ENCODE assay signal across 8 cellular contexts in genomic region chr2:37414470-37414949, GRCh38.
DNase-seq lines count a peak whose midpoint lies in the region; ATAC-seq and TF ChIP-seq lines count a peak whose summit lies in the region.

No MANE protein-coding gene starts in this region.

- H3K9me3 Mint-ChIP-seq in activated naive CD8-positive, alpha-beta T cell treated with anti-CD3 and anti-CD28 coated beads, Interleukin-2, amount 10 ng/mL, durations not matched to agents 7 days and 5 days, result no peaks in the 10 kb centered on the region
- no peaks in the 10 kb centered on the region for H3K9me3 Mint-ChIP-seq in activated naive CD8-positive, alpha-beta T cell treated with anti-CD3 and anti-CD28 coated beads, Interleukin-2, amount 50 U/mL, for 24 hours
- no peaks in the 10 kb centered on the region for H3K9me3 Mint-ChIP-seq in type B pancreatic cell

- CTCF ChIA-PET in OCI-LY7 (lab: Charles Lee; ENCODE audit: unreplicated experiment), result interaction anchor here (0.9 to 1.3 kb wide), 2 partner anchors 240 to 462 kb away, joined by 3 to 5 read pairs; no protein-coding TSS in a partner anchor

- TF ChIP-seq EP300 in Ishikawa (IDR thresholded peaks at IDR 0.05; ENCODE audit: borderline replicate concordance), result no peak

- POLR2A ChIA-PET in activated naive CD8-positive, alpha-beta T cell treated with anti-CD3 and anti-CD28 coated beads, Interleukin-2, amount 10 ng/mL, durations not matched to agents 7 days and 5 days (lab: Charles Lee), result interaction anchor here (0.7 kb wide), 1 partner anchor 42 kb away, joined by 4 read pairs; no protein-coding TSS in a partner anchor
- POLR2A ChIA-PET in OCI-LY7 (lab: Charles Lee), result interaction anchor here (0.6 to 1.2 kb wide), 3 partner anchors 9 to 123 kb away, joined by 3 to 4 read pairs (median 3); no protein-coding TSS in a partner anchor

- no peak overlapping the region for H3K4me2 ChIP-seq in OCI-LY7 (ENCODE audit: low read length)

- peaks cover 2% of the 10 kb centered on the region for H3K27me3 Mint-ChIP-seq in activated naive CD8-positive, alpha-beta T cell treated with anti-CD3 and anti-CD28 coated beads, Interleukin-2, amount 10 ng/mL, durations not matched to agents 7 days and 5 days
- no peaks in the 10 kb centered on the region for H3K27me3 Mint-ChIP-seq in activated naive CD8-positive, alpha-beta T cell treated with anti-CD3 and anti-CD28 coated beads, Interleukin-2, amount 50 U/mL, for 24 hours
- H3K27me3 Mint-ChIP-seq in type B pancreatic cell, result peaks cover 3% of the 10 kb centered on the region

- no peak for DNase-seq in activated naive CD8-positive, alpha-beta T cell treated with anti-CD3 and anti-CD28 coated beads, Interleukin-2, amount 10 ng/mL, durations not matched to agents 7 days and 5 days
- no peak for DNase-seq in activated naive CD8-positive, alpha-beta T cell treated with anti-CD3 and anti-CD28 coated beads, Interleukin-2, amount 50 U/mL, for 24 hours
- DNase-seq in OCI-LY7 (ENCODE audit: low spot score) (peak; percentile 70), choroid plexus epithelial cell (ENCODE audit: low read depth) (peak; percentile 89), right lobe of liver (no peak), type B pancreatic cell (ENCODE audit: extremely low spot score, unreplicated experiment) (no peak)

- H2AFZ ChIP-seq in OCI-LY7 (ENCODE audit: low read length), result no peak overlapping the region

- H3K27ac ChIP-seq in OCI-LY7 (ENCODE audit: low read depth, low read length, poor library complexity, severe bottlenecking), result no peak overlapping the region
- H3K27ac ChIP-seq in right lobe of liver, result no peak overlapping the region

- H3K4me1 ChIP-seq in OCI-LY7 (ENCODE audit: insufficient read depth, low read length, poor library complexity, severe bottlenecking), result no peaks in the 10 kb centered on the region
- H3K4me1 ChIP-seq in right lobe of liver, result peaks cover 0 to 3% (median 0%) of the 10 kb centered on the region in 4 donors

- TF ChIP-seq RAD21 in Ishikawa (IDR thresholded peaks at IDR 0.05; ENCODE audit: low read depth), result peak; percentile 92

- H4K20me1 ChIP-seq in OCI-LY7 (ENCODE audit: insufficient read depth, low read length), result no peaks in the 10 kb centered on the region

- no peak overlapping the region for H3K27ac Mint-ChIP-seq in activated naive CD8-positive, alpha-beta T cell treated with anti-CD3 and anti-CD28 coated beads, Interleukin-2, amount 10 ng/mL, durations not matched to agents 7 days and 5 days
- no peak overlapping the region for H3K27ac Mint-ChIP-seq in activated naive CD8-positive, alpha-beta T cell treated with anti-CD3 and anti-CD28 coated beads, Interleukin-2, amount 50 U/mL, for 24 hours
- no peak overlapping the region for H3K27ac Mint-ChIP-seq in type B pancreatic cell

- 26% methylated on average over 8 of the region's 8 CpGs for WGBS in right lobe of liver (ENCODE audit: insufficient coverage, low coverage, low lambda C conversion rate, missing lambda C conversion rate)

- peaks cover 3% of the 10 kb centered on the region for H3K4me1 Mint-ChIP-seq in activated naive CD8-positive, alpha-beta T cell treated with anti-CD3 and anti-CD28 coated beads, Interleukin-2, amount 10 ng/mL, durations not matched to agents 7 days and 5 days
- H3K4me1 Mint-ChIP-seq in activated naive CD8-positive, alpha-beta T cell treated with anti-CD3 and anti-CD28 coated beads, Interleukin-2, amount 50 U/mL, for 24 hours, result peaks cover 13% of the 10 kb centered on the region
- H3K4me1 Mint-ChIP-seq in type B pancreatic cell (ENCODE audit: unreplicated experiment), result peaks cover 24% of the 10 kb centered on the region

- no peak for TF ChIP-seq POLR2A in right lobe of liver (IDR thresholded peaks at IDR 0.05)

- no TSS peak for BruUV-seq in OCI-LY7 (replicated peaks; lab: Mats Ljungman, UMichigan)

- intact Hi-C loops in OCI-LY7 (cut with micrococcal nuclease; ENCODE audit: unreplicated experiment) (loop anchor here (1.0 to 2.0 kb wide), 2 partner anchors 418 to 462 kb away; no protein-coding TSS in a partner anchor), right lobe of liver (cut with DNase I) (loop anchor here (5.0 to 10.0 kb wide), 2 partner anchors 418 to 420 kb away; no protein-coding TSS in a partner anchor)

- H3K4me3 ChIP-seq in OCI-LY7 (ENCODE audit: low read depth, low read length, poor library complexity, severe bottlenecking) (no peak overlapping the region), choroid plexus epithelial cell (ENCODE audit: low read depth, low read length) (no peak overlapping the region), right lobe of liver (no peak overlapping the region)

- no peaks in the 10 kb centered on the region for H3K36me3 ChIP-seq in OCI-LY7 (ENCODE audit: insufficient read depth, low read length)
- no peaks in the 10 kb centered on the region for H3K36me3 ChIP-seq in right lobe of liver

- H3K9me2 ChIP-seq in OCI-LY7 (ENCODE audit: insufficient read depth, low read length), result no peaks in the 10 kb centered on the region

- no peak overlapping the region for H3K4me3 Mint-ChIP-seq in activated naive CD8-positive, alpha-beta T cell treated with anti-CD3 and anti-CD28 coated beads, Interleukin-2, amount 10 ng/mL, durations not matched to agents 7 days and 5 days
- no peak overlapping the region for H3K4me3 Mint-ChIP-seq in activated naive CD8-positive, alpha-beta T cell treated with anti-CD3 and anti-CD28 coated beads, Interleukin-2, amount 50 U/mL, for 24 hours
- peak overlapping the region; percentile 2 for H3K4me3 Mint-ChIP-seq in type B pancreatic cell

- H3K9me3 ChIP-seq in OCI-LY7 (ENCODE audit: low read length), result no peaks in the 10 kb centered on the region
- no peaks in the 10 kb centered on the region for H3K9me3 ChIP-seq in right lobe of liver

- no peaks in the 10 kb centered on the region for H3K27me3 ChIP-seq in right lobe of liver

- peak; percentile 45 for ATAC-seq in activated naive CD8-positive, alpha-beta T cell treated with anti-CD3 and anti-CD28 coated beads, Interleukin-2, amount 10 ng/mL, durations not matched to agents 7 days and 5 days (ENCODE audit: low read depth)
- ATAC-seq in activated naive CD8-positive, alpha-beta T cell treated with anti-CD3 and anti-CD28 coated beads, Interleukin-2, amount 50 U/mL, for 24 hours, result no peak
- peak; percentile 87 to 95 (median 88) for ATAC-seq in right lobe of liver
- no peak for ATAC-seq in HG03196 (IDR thresholded peaks at IDR 0.05; ENCODE audit: unreplicated experiment)

- no peaks in the 10 kb centered on the region for H3K36me3 Mint-ChIP-seq in activated naive CD8-positive, alpha-beta T cell treated with anti-CD3 and anti-CD28 coated beads, Interleukin-2, amount 10 ng/mL, durations not matched to agents 7 days and 5 days
- H3K36me3 Mint-ChIP-seq in activated naive CD8-positive, alpha-beta T cell treated with anti-CD3 and anti-CD28 coated beads, Interleukin-2, amount 50 U/mL, for 24 hours (ENCODE audit: low read depth), result no peaks in the 10 kb centered on the region
- no peaks in the 10 kb centered on the region for H3K36me3 Mint-ChIP-seq in type B pancreatic cell

- TF ChIP-seq CTCF in OCI-LY7 (conservative IDR thresholded peaks at IDR 0.05; ENCODE audit: low read length) (peak; percentile 89), choroid plexus epithelial cell (conservative IDR thresholded peaks at IDR 0.05; ENCODE audit: low read depth, low read length) (peak; percentile 82), right lobe of liver (IDR thresholded peaks at IDR 0.05) (peak; percentile 73 to 95 (median 78)), type B pancreatic cell (conservative IDR thresholded peaks at IDR 0.05) (peak; percentile 88)

- H3K79me2 ChIP-seq in OCI-LY7 (ENCODE audit: insufficient read depth, low read depth, low read length), result no peaks in the 10 kb centered on the region

TF ChIP-seq in Ishikawa, 13 proteins besides CTCF, POLR2A, EP300 and RAD21 (continues in another document):
- no peak for TF ChIP-seq CREB1 (IDR thresholded peaks at IDR 0.05; ENCODE audit: low read depth)
- TF ChIP-seq TCF12 (IDR thresholded peaks at IDR 0.05; ENCODE audit: low read depth), result no peak
- TF ChIP-seq REST (IDR thresholded peaks at IDR 0.05; ENCODE audit: low read depth), result no peak
- TF ChIP-seq YY1 (IDR thresholded peaks at IDR 0.05; ENCODE audit: low read depth), result no peak
- no peak for TF ChIP-seq TEAD4 (IDR thresholded peaks at IDR 0.05)
- no peak for TF ChIP-seq FOXM1 (IDR thresholded peaks at IDR 0.05; ENCODE audit: borderline replicate concordance, low read depth)
- no peak for TF ChIP-seq MAX (IDR thresholded peaks at IDR 0.05)
- no peak for TF ChIP-seq TAF1 (IDR thresholded peaks at IDR 0.05; ENCODE audit: low read depth)
- TF ChIP-seq NFIC (IDR thresholded peaks at IDR 0.05), result no peak
- TF ChIP-seq EGR1 (IDR thresholded peaks at IDR 0.05), result no peak

Comparison
In these comparisons a context has a peak if more than half of its experiments do, and no peak if none do; other contexts are left out.
1. ATAC-seq: peak in activated naive CD8-positive, alpha-beta T cell treated with anti-CD3 and anti-CD28 coated beads, Interleukin-2, amount 10 ng/mL, durations not matched to agents 7 days and 5 days (single experiment) and right lobe of liver (4 of 4); none in activated naive CD8-positive, alpha-beta T cell treated with anti-CD3 and anti-CD28 coated beads, Interleukin-2, amount 50 U/mL, for 24 hours (single experiment) and HG03196 (single experiment).
2. DNase-seq: peak in OCI-LY7 (single experiment) and choroid plexus epithelial cell (single experiment); none in activated naive CD8-positive, alpha-beta T cell treated with anti-CD3 and anti-CD28 coated beads, Interleukin-2, amount 10 ng/mL, durations not matched to agents 7 days and 5 days (single experiment), activated naive CD8-positive, alpha-beta T cell treated with anti-CD3 and anti-CD28 coated beads, Interleukin-2, amount 50 U/mL, for 24 hours (single experiment), right lobe of liver (0 of 3) and type B pancreatic cell (single experiment).
3. Peak in every context shown above with its lines, with median percentiles within 50 percentile points of each other: CTCF ChIP-seq.